ENCODE assay signal across 8 cellular contexts in genomic region chr9:34664281-34665108, GRCh38. TPM values are rescaled to one million over a fixed set of nuclear protein-coding genes. Genes with fewer than 3 reads are reported as not detected.
DNase-seq lines count a peak whose midpoint lies in the region; ATAC-seq and TF ChIP-seq lines count a peak whose summit lies in the region.

No MANE protein-coding gene starts in this region.

- peaks cover 8% of the 10 kb centered on the region for H3K4me1 Mint-ChIP-seq in GM23338

- H3K4me3 ChIP-seq in DND-41 (ENCODE audit: low read depth in 1 of 2, low read length in 2 of 2) (no peak overlapping the region), GM23338 (peak overlapping the region; percentile 98), NB4 (ENCODE audit: low read depth, low read length) (peak overlapping the region; percentile 46)

- H3K4me3 Mint-ChIP-seq in GM23338, result peak overlapping the region; percentile 82

- H3K4me2 ChIP-seq in DND-41 (ENCODE audit: insufficient read depth, low read length), result no peak overlapping the region
- peak overlapping the region; percentile 100 for H3K4me2 ChIP-seq in GM23338

- TF ChIP-seq CTCF in DND-41 (IDR thresholded peaks at IDR 0.05; ENCODE audit: borderline replicate concordance, extremely low read depth, low read length, poor library complexity, severe bottlenecking), result peak; percentile 74
- peak; percentile 97 to 98 for TF ChIP-seq CTCF in GM23338 (conservative IDR thresholded peaks at IDR 0.05; ENCODE audit: low read depth in 2 of 2)
- TF ChIP-seq CTCF in NB4 (IDR thresholded peaks at IDR 0.05; ENCODE audit: low read depth, low read length), result peak; percentile 100

- no peaks in the 10 kb centered on the region for H3K9me3 ChIP-seq in DND-41 (ENCODE audit: insufficient read depth, low read length, severe bottlenecking)

- no peaks in the 10 kb centered on the region for H3K79me2 ChIP-seq in DND-41 (ENCODE audit: insufficient read depth, low read length)
- H3K79me2 ChIP-seq in GM23338 (replicated peaks; ENCODE audit: insufficient read depth), result peaks cover 8% of the 10 kb centered on the region; the same call in 1 of the 2 replicates

- H4K20me1 ChIP-seq in DND-41 (ENCODE audit: insufficient read depth, low read length), result no peaks in the 10 kb centered on the region
- H4K20me1 ChIP-seq in GM23338 (replicated peaks; ENCODE audit: insufficient read depth), result peaks cover 3% of the 10 kb centered on the region; the same call in 1 of the 2 replicates

- peak; percentile 73 for ATAC-seq in DND-41 (ENCODE audit: insufficient read depth, low read depth)
- ATAC-seq in GM23338, result peak; percentile 79
- ATAC-seq in HG03095 (IDR thresholded peaks at IDR 0.05; ENCODE audit: unreplicated experiment), result no peak

- H2AFZ ChIP-seq in DND-41 (ENCODE audit: low read depth, low read length) (no peak overlapping the region), GM23338 (peak overlapping the region; percentile 91)

- TF ChIP-seq POLR2A in NB4 (IDR thresholded peaks at IDR 0.05; ENCODE audit: extremely low read depth, insufficient read length), result no peak

- H3K27me3 ChIP-seq in DND-41 (ENCODE audit: insufficient read depth, low read length, poor library complexity), result peaks cover 3% of the 10 kb centered on the region
- no peaks in the 10 kb centered on the region for H3K27me3 ChIP-seq in GM23338 (ENCODE audit: insufficient read depth)
- H3K27me3 ChIP-seq in layer of hippocampus (ENCODE audit: control insufficient read depth, insufficient read depth, low read length), result no peaks in the 10 kb centered on the region

- H3F3A ChIP-seq in GM23338 (replicated peaks; ENCODE audit: low read depth), result no peaks in the 10 kb centered on the region

- no peaks in the 10 kb centered on the region for H3K36me3 ChIP-seq in DND-41 (ENCODE audit: insufficient read depth, low read length)
- H3K36me3 ChIP-seq in GM23338 (ENCODE audit: insufficient read depth), result no peaks in the 10 kb centered on the region

- H3K27me3 Mint-ChIP-seq in GM23338 (ENCODE audit: insufficient read depth, low read depth, poor library complexity), result peaks cover 11% of the 10 kb centered on the region

- H3K36me3 Mint-ChIP-seq in GM23338 (ENCODE audit: low read depth), result peaks cover 18% of the 10 kb centered on the region

- peaks cover 6% of the 10 kb centered on the region for H3K9me3 Mint-ChIP-seq in GM23338

- DNase-seq in DND-41, result peak; percentile 50
- peak; percentile 93 for DNase-seq in GM23338 (ENCODE audit: low spot score)
- peak; percentile 91 for DNase-seq in NB4 (ENCODE audit: low read depth)
- peak; percentile 50 for DNase-seq in activated CD4-positive, CD25-positive, alpha-beta regulatory T cell treated with anti-CD3 and anti-CD28 coated beads, Interleukin-2, amount 50 U/mL, for 16 hours (ENCODE audit: low read depth, low spot score)
- DNase-seq in stimulated activated CD4-positive, alpha-beta T cell treated with anti-CD3 and anti-CD28 coated beads, Interleukin-15, amount 100 ng/mL, for 24 hours, result peak; percentile 84

- no peak overlapping the region for H3K27ac Mint-ChIP-seq in GM23338

- peaks cover 21% of the 10 kb centered on the region for H3K4me1 ChIP-seq in DND-41 (ENCODE audit: insufficient read depth, low read length)
- H3K4me1 ChIP-seq in GM23338 (ENCODE audit: insufficient read depth), result peaks cover 3% of the 10 kb centered on the region

- H3K9ac ChIP-seq in DND-41 (ENCODE audit: low read depth, low read length), result no peak overlapping the region

- H3K9me2 ChIP-seq in GM23338 (ENCODE audit: insufficient read depth), result no peaks in the 10 kb centered on the region

- H3K27ac ChIP-seq in DND-41 (ENCODE audit: low read length) (no peak overlapping the region), GM23338 (ENCODE audit: low read depth) (no peak overlapping the region), cingulate gyrus (ENCODE audit: low read depth, low read length) (peak overlapping the region; percentile 87), layer of hippocampus (ENCODE audit: low read depth, low read length) (peak overlapping the region; percentile 87)

TF ChIP-seq in GM23338, 12 proteins besides CTCF, POLR2A, EP300 and RAD21:
- TF ChIP-seq STAT1 (IDR thresholded peaks at IDR 0.05; ENCODE audit: unreplicated experiment) (no peak), ZNF462 (CRISPR knock-in tag; IDR thresholded peaks at IDR 0.05) (0 out of 2 replicates have a peak, but pooled peaks have one; percentile 30)

RNA-seq across cellular contexts. Expression of gene CCL27, which starts 2.0 kb away (rescaled TPM):
- total RNA-seq in GM23338 (2014; rRNA removed; shearing (Covaris generic)), result not detected in 2 replicates
- not detected in 2 replicates for polyA plus RNA-seq in GM23338 (2016; fragmentation: Nextera tagmentation; extraction: Ambion mirVana)

RNA-seq across cellular contexts. Expression of gene IL11RA, which starts 12.5 kb away (rescaled TPM):
- total RNA-seq in GM23338 (2014; rRNA removed; shearing (Covaris generic)), result 4.9 and 5.8 TPM in 2 replicates
- polyA plus RNA-seq in GM23338 (2016; fragmentation: Nextera tagmentation; extraction: Ambion mirVana), result 3.1 and 4.0 TPM in 2 replicates

RNA-seq across cellular contexts. Expression of gene GALT, which starts 18.0 kb away (rescaled TPM):
- total RNA-seq in GM23338 (2014; rRNA removed; shearing (Covaris generic)), result 14.5 and 31.5 TPM in 2 replicates
- 31.6 and 35.1 TPM in 2 replicates for polyA plus RNA-seq in GM23338 (2016; fragmentation: Nextera tagmentation; extraction: Ambion mirVana)

RNA-seq across cellular contexts. Expression of gene CCL19, which starts 26.6 kb away (rescaled TPM):
- not detected in 2 replicates for total RNA-seq in GM23338 (2014; rRNA removed; shearing (Covaris generic))
- not detected in 2 replicates for polyA plus RNA-seq in GM23338 (2016; fragmentation: Nextera tagmentation; extraction: Ambion mirVana)

RNA-seq across cellular contexts. Expression of gene SIGMAR1, which starts 26.9 kb away (rescaled TPM):
- total RNA-seq in GM23338 (2014; rRNA removed; shearing (Covaris generic)), result 104 and 167 TPM in 2 replicates
- polyA plus RNA-seq in GM23338 (2016; fragmentation: Nextera tagmentation; extraction: Ambion mirVana), result 76.4 and 82.3 TPM in 2 replicates

Comparison
In these comparisons a context has a peak if more than half of its experiments do, and no peak if none do; other contexts are left out.
1. H3K27ac ChIP-seq: peak in cingulate gyrus (single experiment) and layer of hippocampus (single experiment); none in DND-41 (single experiment) and GM23338 (single experiment).
2. H3K4me3 ChIP-seq: peak in GM23338 (single experiment) and NB4 (single experiment); none in DND-41 (0 of 2).
3. Peak in every context shown above with its lines, with median percentiles within 50 percentile points of each other: DNase-seq and CTCF ChIP-seq.